In the genomic region with DNA sequence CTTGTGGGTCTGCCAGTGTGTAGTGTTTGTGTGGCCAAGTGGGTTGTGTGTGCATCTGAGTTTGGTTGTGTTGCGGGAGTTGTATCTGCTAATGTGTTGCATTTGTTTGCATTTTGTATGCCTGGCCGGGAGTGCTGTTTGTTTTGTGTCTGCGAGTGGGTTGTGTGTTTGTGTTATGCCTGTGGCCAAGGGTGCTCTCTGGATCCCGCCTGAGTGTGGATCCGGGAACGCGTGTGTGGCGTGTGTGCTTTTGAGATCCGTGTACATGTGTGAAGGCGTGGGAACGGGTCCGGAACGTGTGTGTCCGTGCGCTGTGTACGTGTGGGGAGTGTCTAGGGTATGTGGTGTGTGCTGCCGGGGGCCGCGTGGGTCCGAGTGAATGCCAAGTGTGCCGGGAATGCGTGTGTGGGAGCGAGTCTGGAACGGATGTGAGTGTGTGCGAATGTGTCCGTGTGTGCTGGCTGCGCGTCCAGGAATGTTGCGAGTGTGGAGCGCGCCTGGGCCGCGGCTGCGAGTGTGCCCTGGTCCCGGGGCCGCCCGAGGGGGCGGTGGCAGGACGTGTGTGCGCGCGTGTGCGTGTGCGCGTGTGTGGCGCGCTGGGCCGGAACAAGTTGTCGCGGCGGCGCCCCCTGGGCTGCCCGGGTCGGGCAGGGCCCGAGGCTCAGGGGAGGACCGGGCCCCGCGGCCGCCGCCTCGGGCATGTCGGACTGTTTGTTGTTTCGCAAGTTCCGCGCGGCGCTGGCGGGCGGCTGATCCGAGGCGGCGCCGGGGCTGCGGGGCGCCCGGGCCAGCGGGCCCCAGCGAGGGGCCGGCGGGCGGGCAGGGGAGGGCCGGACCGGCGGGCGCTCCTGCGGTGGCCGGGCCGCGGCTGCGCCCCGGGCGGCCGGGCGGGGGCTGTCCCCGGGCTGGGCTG, we compare ENCODE assay signal across 8 cellular contexts. TPM values are rescaled to one million over a fixed set of nuclear protein-coding genes. Genes with fewer than 3 reads are reported as not detected.
DNase-seq lines count a peak whose midpoint lies in the region; ATAC-seq and TF ChIP-seq lines count a peak whose summit lies in the region.

No MANE protein-coding gene starts in this region.

- H2AFZ ChIP-seq in fibroblast of lung (ENCODE audit: low read length): peak overlapping the region; percentile 70

- H3K4me2 ChIP-seq in fibroblast of lung (ENCODE audit: extremely low read depth, insufficient read depth, low read length): peak overlapping the region; percentile 93

- H3K27me3 ChIP-seq in fibroblast of lung (ENCODE audit: control insufficient read depth, insufficient read depth, low read length): peaks cover 27% of the 10 kb centered on the region

- in situ Hi-C loops in G401 (cut with HindIII; ENCODE audit: low sequenced_read_pairs): loop anchor here (25.0 kb wide), 1 partner anchor 150 kb away; no protein-coding TSS in a partner anchor

- H3K9ac ChIP-seq in fibroblast of lung (ENCODE audit: insufficient read depth, low read length): peak overlapping the region; percentile 23

- no peaks in the 10 kb centered on the region for H3K9me3 Mint-ChIP-seq in activated CD4-positive, alpha-beta memory T cell treated with anti-CD3 and anti-CD28 coated beads for 36 hours
- H3K9me3 Mint-ChIP-seq in naive thymus-derived CD8-positive, alpha-beta T cell: no peaks in the 10 kb centered on the region

- H3K36me3 Mint-ChIP-seq in activated CD4-positive, alpha-beta memory T cell treated with anti-CD3 and anti-CD28 coated beads for 36 hours: peaks cover 4% of the 10 kb centered on the region
- peaks cover 0 to 7% (median 0%) of the 10 kb centered on the region in 3 donors for H3K36me3 Mint-ChIP-seq in naive thymus-derived CD8-positive, alpha-beta T cell

- POLR2A ChIA-PET in HEK293T (lab: Yijun Ruan, JAX): no interaction called here
- POLR2A ChIA-PET in activated CD4-positive, alpha-beta memory T cell treated with anti-CD3 and anti-CD28 coated beads for 36 hours (lab: Charles Lee): no interaction called here
- POLR2A ChIA-PET in naive thymus-derived CD8-positive, alpha-beta T cell (lab: Charles Lee): no interaction called here

- CTCF ChIA-PET in HEK293T (lab: Yijun Ruan, JAX): interaction anchor here (0.6 kb wide), 2 partner anchors 162 to 205 kb away, joined by 3 to 5 read pairs; no protein-coding TSS in a partner anchor
- CTCF ChIA-PET in activated CD4-positive, alpha-beta memory T cell treated with anti-CD3 and anti-CD28 coated beads for 36 hours (lab: Charles Lee): interaction anchor here (0.9 to 2.9 kb wide), 4 partner anchors 611 to 1479 kb away, joined by 3 to 17 read pairs (median 3); no protein-coding TSS in a partner anchor

- H3K4me3 ChIP-seq in AG10803 (ENCODE audit: low read length): peak overlapping the region; percentile 84
- peak overlapping the region; percentile 40 to 63 (median 56) for H3K4me3 ChIP-seq in fibroblast of lung (replicated peaks in 1 of 4; ENCODE audit: control extremely low read depth in 1 of 4, insufficient read depth in 1 of 4, low read depth in 3 of 4, low read length in 4 of 4)

- peak; percentile 72 for DNase-seq in AG10803 (ENCODE audit: low read depth)
- DNase-seq in HEK293T (ENCODE audit: extremely low spot score): peak; percentile 65
- no peak for DNase-seq in activated CD4-positive, alpha-beta memory T cell treated with anti-CD3 and anti-CD28 coated beads for 36 hours
- peak; percentile 41 to 70 for DNase-seq in fibroblast of lung (ENCODE audit: low read depth in 2 of 2)
- DNase-seq in naive thymus-derived CD8-positive, alpha-beta T cell: peak in 3 of 10 donors; percentile 12 to 45 (median 13)
- no peak for DNase-seq in G401 (ENCODE audit: low spot score)
- no peak for DNase-seq in amniotic stem cell (lab: John Stamatoyannopoulos, UW)

- peaks cover 50% of the 10 kb centered on the region for H3K27me3 Mint-ChIP-seq in activated CD4-positive, alpha-beta memory T cell treated with anti-CD3 and anti-CD28 coated beads for 36 hours
- peaks cover 34 to 60% (median 43%) of the 10 kb centered on the region in 5 donors for H3K27me3 Mint-ChIP-seq in naive thymus-derived CD8-positive, alpha-beta T cell

- peak; percentile 18 to 27 for ATAC-seq in naive thymus-derived CD8-positive, alpha-beta T cell
- ATAC-seq in HG03039 (IDR thresholded peaks at IDR 0.05; ENCODE audit: unreplicated experiment): no peak

- H3K79me2 ChIP-seq in fibroblast of lung (ENCODE audit: control insufficient read depth, insufficient read depth, low read length): no peaks in the 10 kb centered on the region

- H3K4me1 Mint-ChIP-seq in activated CD4-positive, alpha-beta memory T cell treated with anti-CD3 and anti-CD28 coated beads for 36 hours (ENCODE audit: low read depth): peaks cover 14% of the 10 kb centered on the region
- H3K4me1 Mint-ChIP-seq in naive thymus-derived CD8-positive, alpha-beta T cell: peaks cover 10 to 20% (median 18%) of the 10 kb centered on the region in 4 donors

- no peak overlapping the region for H3K27ac ChIP-seq in fibroblast of lung (ENCODE audit: insufficient read depth, low read length)

- H3K4me1 ChIP-seq in fibroblast of lung (ENCODE audit: control insufficient read depth, extremely low read depth, insufficient read depth, low read length): peaks cover 8% of the 10 kb centered on the region

- no peaks in the 10 kb centered on the region for H4K20me1 ChIP-seq in fibroblast of lung (ENCODE audit: control insufficient read depth, extremely low read depth, insufficient read depth, low read length)

- H3K27ac Mint-ChIP-seq in activated CD4-positive, alpha-beta memory T cell treated with anti-CD3 and anti-CD28 coated beads for 36 hours: no peak overlapping the region
- H3K27ac Mint-ChIP-seq in naive thymus-derived CD8-positive, alpha-beta T cell: peak overlapping the region in 4 of 10 donors; percentile 21 to 63 (median 50)

- no peak for TF ChIP-seq CTCF in AG10803 (conservative IDR thresholded peaks at IDR 0.05; ENCODE audit: low read length)
- TF ChIP-seq CTCF in fibroblast of lung (conservative IDR thresholded peaks at IDR 0.05 in 1 of 2, IDR thresholded peaks at IDR 0.05 in 1 of 2; ENCODE audit: low read depth in 1 of 2, low read length in 2 of 2): no peak

- peak overlapping the region; percentile 60 for H3K4me3 Mint-ChIP-seq in activated CD4-positive, alpha-beta memory T cell treated with anti-CD3 and anti-CD28 coated beads for 36 hours
- peak overlapping the region; percentile 73 to 97 (median 84) for H3K4me3 Mint-ChIP-seq in naive thymus-derived CD8-positive, alpha-beta T cell

- H3K9me3 ChIP-seq in fibroblast of lung (ENCODE audit: control insufficient read depth, insufficient read depth, low read depth, low read length): no peaks in the 10 kb centered on the region

- H3K36me3 ChIP-seq in fibroblast of lung (ENCODE audit: control insufficient read depth, insufficient read depth, low read length): no peaks in the 10 kb centered on the region

- intact Hi-C loops in activated CD4-positive, alpha-beta memory T cell treated with anti-CD3 and anti-CD28 coated beads for 36 hours (cut with micrococcal nuclease): loop anchor here (2.0 to 5.0 kb wide), 3 partner anchors 615 to 1472 kb away; no protein-coding TSS in a partner anchor

TF ChIP-seq in HEK293T, 16 proteins besides CTCF, POLR2A, EP300 and RAD21 (continues in another document):
- no peak for TF ChIP-seq ZNF384 (IDR thresholded peaks at IDR 0.05)
- TF ChIP-seq LEF1 (IDR thresholded peaks at IDR 0.05; ENCODE audit: borderline replicate concordance): no peak; the same call in 1 of the 2 replicates
- no peak for TF ChIP-seq SP1 (IDR thresholded peaks at IDR 0.05)
- no peak for TF ChIP-seq ARNT (IDR thresholded peaks at IDR 0.05)
- no peak for TF ChIP-seq BHLHE40 (IDR thresholded peaks at IDR 0.05; ENCODE audit: borderline replicate concordance)
- TF ChIP-seq FOXK2 (IDR thresholded peaks at IDR 0.05): no peak
- TF ChIP-seq FOXM1 (IDR thresholded peaks at IDR 0.05; ENCODE audit: borderline replicate concordance): no peak
- TF ChIP-seq SUZ12 (IDR thresholded peaks at IDR 0.05): no peak
- no peak for TF ChIP-seq ELF4 (IDR thresholded peaks at IDR 0.05)
- no peak for TF ChIP-seq FOXA1 (IDR thresholded peaks at IDR 0.05)
- TF ChIP-seq NFRKB (IDR thresholded peaks at IDR 0.05): no peak

RNA-seq across cellular contexts. Expression of gene PTPRU, which starts 0.9 kb away (rescaled TPM):
- under 1 TPM; 0.17 to 0.85 TPM for total RNA-seq in activated CD4-positive, alpha-beta memory T cell treated with anti-CD3 and anti-CD28 coated beads for 36 hours
- 25.8 and 27.0 TPM in 2 replicates for total RNA-seq in fibroblast of lung
- polyA plus RNA-seq in fibroblast of lung: 0.58 and 1.4 TPM in 2 replicates
- polyA plus RNA-seq in fibroblast of lung (2012): 1.5 and 3.1 TPM in 2 replicates
- 2.6 and 17.7 TPM in 2 replicates for polyA minus RNA-seq in fibroblast of lung (ENCODE audit: low replicate concordance)
- not detected for total RNA-seq in naive thymus-derived CD8-positive, alpha-beta T cell
- polyA plus RNA-seq in naive thymus-derived CD8-positive, alpha-beta T cell: under 1 TPM in 1 of 3 donors, not detected in 2; 0.54 TPM
- total RNA-seq in G401 (2014; rRNA removed; shearing (Covaris generic)): 25.4 and 35.5 TPM in 2 replicates

RNA-seq across cellular contexts. Expression of gene MECR, which starts 6.5 kb away (rescaled TPM):
- total RNA-seq in activated CD4-positive, alpha-beta memory T cell treated with anti-CD3 and anti-CD28 coated beads for 36 hours: 10 to 100 TPM; 34.7 to 37.2 TPM
- 16.9 and 17.5 TPM in 2 replicates for total RNA-seq in fibroblast of lung
- 19.8 and 21.0 TPM in 2 replicates for polyA plus RNA-seq in fibroblast of lung
- polyA plus RNA-seq in fibroblast of lung (2012): 30.5 and 31.6 TPM in 2 replicates
- polyA minus RNA-seq in fibroblast of lung (ENCODE audit: low replicate concordance): 25.3 and 62.5 TPM in 2 replicates
- 10 to 100 TPM; 23.3 to 25.8 TPM for total RNA-seq in naive thymus-derived CD8-positive, alpha-beta T cell
- 10 to 100 TPM; 17.9 to 24.1 (median 20.4) TPM for polyA plus RNA-seq in naive thymus-derived CD8-positive, alpha-beta T cell
- 34.2 and 41.0 TPM in 2 replicates for total RNA-seq in G401 (2014; rRNA removed; shearing (Covaris generic))

RNA-seq across cellular contexts. Expression of gene SRSF4, which starts 55.5 kb away (rescaled TPM):
- 100 to 1,000 TPM; 133 to 136 TPM for total RNA-seq in activated CD4-positive, alpha-beta memory T cell treated with anti-CD3 and anti-CD28 coated beads for 36 hours
- total RNA-seq in fibroblast of lung: 46.2 and 51.4 TPM in 2 replicates
- polyA plus RNA-seq in fibroblast of lung: 59.2 and 61.9 TPM in 2 replicates
- 54.1 and 54.4 TPM in 2 replicates for polyA plus RNA-seq in fibroblast of lung (2012)
- polyA minus RNA-seq in fibroblast of lung (ENCODE audit: low replicate concordance): 7.6 and 8.7 TPM in 2 replicates
- total RNA-seq in naive thymus-derived CD8-positive, alpha-beta T cell: 10 to 100 TPM; 83.3 to 85.8 TPM
- 100 to 1,000 TPM in 1 of 3 donors, 10 to 100 TPM in 2; 73.2 to 104 (median 81.5) TPM for polyA plus RNA-seq in naive thymus-derived CD8-positive, alpha-beta T cell
- 34.1 and 39.5 TPM in 2 replicates for total RNA-seq in G401 (2014; rRNA removed; shearing (Covaris generic))

Comparison
In these comparisons a context has a peak if more than half of its experiments do, and no peak if none do; other contexts are left out.
1. DNase-seq: peak in AG10803 (single experiment), HEK293T (single experiment) and fibroblast of lung (2 of 2); none in activated CD4-positive, alpha-beta memory T cell treated with anti-CD3 and anti-CD28 coated beads for 36 hours (single experiment), G401 (single experiment) and amniotic stem cell (single experiment).
2. RNA of gene PTPRU, which starts 0.9 kb away (total RNA-seq): 25.4 to 35.5 TPM in G401 and 25.8 to 27.0 TPM in fibroblast of lung; 0.17 to 0.85 TPM in activated CD4-positive, alpha-beta memory T cell treated with anti-CD3 and anti-CD28 coated beads for 36 hours and not detected in naive thymus-derived CD8-positive, alpha-beta T cell; every median in the first group is over 10 times any median in the second.